ENCODE assay signal across 15 cellular contexts in genomic region chr18:48073231-48073930, GRCh38.
DNase-seq lines count a peak whose midpoint lies in the region; ATAC-seq and TF ChIP-seq lines count a peak whose summit lies in the region.
"Had no signal": no experiment of that assay in that cellular context is flagged by ENCODE, and none has a peak within 500 bp of the region (broad histone marks: within the 10 kb centered on the region; RNA-seq: fewer than 3 reads in every experiment).

No MANE protein-coding gene starts in this region.

- intact Hi-C loops in dorsolateral prefrontal cortex (cut with DNase I) = no loop called here

- H2BK120ac ChIP-seq in mesendoderm (ENCODE audit: low read depth, low read length) = no peak overlapping the region

- no peaks in the 10 kb centered on the region for H3K27me3 ChIP-seq in mesendoderm (ENCODE audit: insufficient read depth, low read length, poor library complexity)
- H3K27me3 ChIP-seq in subcutaneous abdominal adipose tissue (ENCODE audit: control insufficient read depth in 5 of 5, insufficient read depth in 4 of 5, low read length in 5 of 5) = no peaks in the 10 kb centered on the region
- no peaks in the 10 kb centered on the region for H3K27me3 ChIP-seq in dorsolateral prefrontal cortex
- H3K27me3 ChIP-seq: colonic mucosa had no signal

- no peaks in the 10 kb centered on the region for H3K9me3 Mint-ChIP-seq in activated naive CD4-positive, alpha-beta T cell treated with anti-CD3 and anti-CD28 coated beads, Interleukin-2, amount 50 U/mL, for 72 hours

- no peak overlapping the region for H3K4me2 ChIP-seq in mesendoderm (ENCODE audit: low read length)

- no peak overlapping the region for H4K5ac ChIP-seq in mesendoderm (ENCODE audit: low read length)

- no peak overlapping the region for H4K8ac ChIP-seq in mesendoderm (ENCODE audit: low read depth, low read length)

- H3K9ac ChIP-seq in mesendoderm (ENCODE audit: low read length) (no peak overlapping the region), subcutaneous abdominal adipose tissue (ENCODE audit: low read length in 5 of 5) (no peak overlapping the region)

- TF ChIP-seq CTCF in dorsolateral prefrontal cortex (IDR thresholded peaks at IDR 0.05 in 54 of 56, conservative IDR thresholded peaks at IDR 0.05 in 2 of 56; ENCODE audit: low read depth in 1 of 56, partially characterized antibody in 56 of 56) = no peak

- H3K56ac ChIP-seq in mesendoderm (ENCODE audit: low read length) = peak overlapping the region; percentile 39

- H3K4me1 ChIP-seq in mesendoderm (ENCODE audit: control insufficient read depth, low read depth, low read length) (peaks cover 3% of the 10 kb centered on the region), subcutaneous abdominal adipose tissue (ENCODE audit: control insufficient read depth in 5 of 5, insufficient read depth in 5 of 5, low read length in 5 of 5) (peaks cover 10 to 26% (median 17%) of the 10 kb centered on the region in 5 donors)
- H3K4me1 ChIP-seq: colonic mucosa, SJSA1 had no signal

- no peak for ATAC-seq in activated naive CD4-positive, alpha-beta T cell treated with anti-CD3 and anti-CD28 coated beads, Interleukin-2, amount 50 U/mL, for 72 hours
- ATAC-seq: stimulated activated naive B cell treated with anti-CD40 and anti-IgM and Interleukin-4, amounts not matched to agents 10 μg/mL and 1 μg/mL and 100 μg/mL, for 72 hours had no signal

- no peak overlapping the region for H3K18ac ChIP-seq in mesendoderm (ENCODE audit: low read length)

- no peak overlapping the region for H2AK5ac ChIP-seq in mesendoderm (ENCODE audit: low read length)

- H3K23ac ChIP-seq in mesendoderm (ENCODE audit: low read length) = no peak overlapping the region

- H3K27ac Mint-ChIP-seq in activated naive CD4-positive, alpha-beta T cell treated with anti-CD3 and anti-CD28 coated beads, Interleukin-2, amount 50 U/mL, for 72 hours = peak overlapping the region in 1 of 2 donors; percentile 75
- H3K27ac Mint-ChIP-seq: stimulated activated naive B cell treated with anti-CD40 and anti-IgM and Interleukin-4, amounts not matched to agents 10 μg/mL and 1 μg/mL and 100 μg/mL, for 72 hours had no signal

- DNase-seq in NCI-H524 (lab: John Stamatoyannopoulos, UW) = peak; percentile 37 to 53
- peak; percentile 10 for DNase-seq in dermis blood vessel endothelial cell
- DNase-seq in mesendoderm = no peak
- no peak for DNase-seq in activated naive CD4-positive, alpha-beta T cell treated with anti-CD3 and anti-CD28 coated beads, Interleukin-2, amount 50 U/mL, for 72 hours (ENCODE audit: low spot score in 2 of 2)
- no peak for DNase-seq in activated CD4-positive, CD25-positive, alpha-beta regulatory T cell (lab: John Stamatoyannopoulos, UW)
- no peak for DNase-seq in dorsolateral prefrontal cortex
- DNase-seq: activated CD8-positive, alpha-beta memory T cell treated with anti-CD3 and anti-CD28 coated beads, Interleukin-2, amount 50 U/mL, for 4 hours; colonic mucosa; kidney glomerular epithelial cell; NCI-H1694 treated with DMSO at 0.1 percent for 48 hours; stimulated activated CD4-positive, alpha-beta T cell treated with anti-CD3 and anti-CD28 coated beads, Interleukin-2, amount 100 ng/mL, for 48 hours; stimulated activated naive B cell treated with anti-CD40 and anti-IgM and Interleukin-4, amounts not matched to agents 10 μg/mL and 1 μg/mL and 100 μg/mL, for 72 hours had no signal

- no peak overlapping the region for H2BK15ac ChIP-seq in mesendoderm (replicated peaks; ENCODE audit: low read depth)

- no peaks in the 10 kb centered on the region for H3K36me3 Mint-ChIP-seq in activated naive CD4-positive, alpha-beta T cell treated with anti-CD3 and anti-CD28 coated beads, Interleukin-2, amount 50 U/mL, for 72 hours
- H3K36me3 Mint-ChIP-seq: stimulated activated naive B cell treated with anti-CD40 and anti-IgM and Interleukin-4, amounts not matched to agents 10 μg/mL and 1 μg/mL and 100 μg/mL, for 72 hours had no signal

- no peak overlapping the region for H3K4me3 ChIP-seq in mesendoderm (ENCODE audit: low read length)
- no peak overlapping the region for H3K4me3 ChIP-seq in subcutaneous abdominal adipose tissue (ENCODE audit: low read depth in 1 of 5, low read length in 5 of 5)
- no peak overlapping the region for H3K4me3 ChIP-seq in dorsolateral prefrontal cortex
- H3K4me3 ChIP-seq: colonic mucosa, SJSA1 had no signal

- no CpG with 5 or more reads among the region's 15 CpGs for WGBS in mesendoderm (ENCODE audit: extremely low coverage, insufficient coverage, low lambda C conversion rate)

- H3K4ac ChIP-seq in mesendoderm (ENCODE audit: low read depth, low read length) = no peak overlapping the region

- no peaks in the 10 kb centered on the region for H3K79me2 ChIP-seq in mesendoderm (ENCODE audit: control insufficient read depth, insufficient read depth, low read length)

- H3K27ac ChIP-seq in mesendoderm (ENCODE audit: low read depth, low read length) (no peak overlapping the region), subcutaneous abdominal adipose tissue (ENCODE audit: low read depth, low read length) (peak overlapping the region; percentile 60), dorsolateral prefrontal cortex (peak overlapping the region in 16 of 59 donors; percentile 6 to 70 (median 38))
- H3K27ac ChIP-seq: colonic mucosa, neutrophil, SJSA1 had no signal

- H3K9me3 ChIP-seq in subcutaneous abdominal adipose tissue (ENCODE audit: control insufficient read depth in 5 of 5, low read length in 5 of 5) = no peaks in the 10 kb centered on the region
- H3K9me3 ChIP-seq: colonic mucosa, neutrophil, SJSA1 had no signal

- no peaks in the 10 kb centered on the region for H3K79me1 ChIP-seq in mesendoderm (ENCODE audit: low read length)

- H2BK5ac ChIP-seq in mesendoderm (ENCODE audit: low read length) = no peak overlapping the region

- H3K36me3 ChIP-seq in mesendoderm (ENCODE audit: control insufficient read depth, insufficient read depth, low read length) (no peaks in the 10 kb centered on the region), subcutaneous abdominal adipose tissue (ENCODE audit: control insufficient read depth in 5 of 5, insufficient read depth in 5 of 5, low read length in 5 of 5) (no peaks in the 10 kb centered on the region)
- H3K36me3 ChIP-seq: colonic mucosa, neutrophil, SJSA1 had no signal

Comparison
In these comparisons a context has a peak if more than half of its experiments do, and no peak if none do; other contexts are left out.
1. DNase-seq: peak in NCI-H524 (2 of 2) and dermis blood vessel endothelial cell (single experiment); none in mesendoderm (single experiment), activated naive CD4-positive, alpha-beta T cell treated with anti-CD3 and anti-CD28 coated beads, Interleukin-2, amount 50 U/mL, for 72 hours (0 of 2), activated CD4-positive, CD25-positive, alpha-beta regulatory T cell (0 of 4) and dorsolateral prefrontal cortex (0 of 10).